In genomic region chr6:139370047-139370706, GRCh38 we compare ENCODE assay signal across 8 cellular contexts. TPM values are rescaled to one million over a fixed set of nuclear protein-coding genes. Genes with fewer than 3 reads are reported as not detected.
DNase-seq lines count a peak whose midpoint lies in the region; ATAC-seq, FAIRE-seq and TF ChIP-seq lines count a peak whose summit lies in the region.

No MANE protein-coding gene starts in this region.

- no peaks in the 10 kb centered on the region for H3K36me3 ChIP-seq in pancreas

- H3K27me3 ChIP-seq in pancreas (no peaks in the 10 kb centered on the region), foreskin keratinocyte (no peaks in the 10 kb centered on the region)

- H3K27ac ChIP-seq in pancreas = peak overlapping the region in 3 of 4 donors; percentile 28 to 99 (median 97)
- no peak overlapping the region for H3K27ac ChIP-seq in foreskin keratinocyte

- in situ Hi-C loops in SK-MEL-5 (cut with HindIII; ENCODE audit: low pct_unique_long_range_greater_than_20kb, low sequenced_read_pairs) = no loop called here

- H3K4me3 ChIP-seq in epithelial cell of proximal tubule (ENCODE audit: low read depth, low read length) (no peak overlapping the region), pancreas (peak overlapping the region in 2 of 4 donors; percentile 17 to 91)

- WGBS in pancreas, 2 donors = 3 to 6% methylated on average over 6 of the region's 6 CpGs

- no peak for FAIRE-seq in pancreas (lab: Jason Lieb, UNC)

- H3K9me3 ChIP-seq in pancreas = no peaks in the 10 kb centered on the region

- TF ChIP-seq CTCF in epithelial cell of proximal tubule (conservative IDR thresholded peaks at IDR 0.05; ENCODE audit: low read depth, low read length) = no peak
- TF ChIP-seq CTCF in pancreas (IDR thresholded peaks at IDR 0.05) = no peak
- TF ChIP-seq CTCF in foreskin keratinocyte (conservative IDR thresholded peaks at IDR 0.05) = no peak

- DNase-seq in Right ventricle myocardium superior = no peak
- no peak for DNase-seq in left cardiac atrium
- DNase-seq in SK-MEL-5 (ENCODE audit: low read depth, low spot score) = peak; percentile 57
- DNase-seq in epithelial cell of proximal tubule (ENCODE audit: low read depth) = peak; percentile 54
- DNase-seq in pancreas = no peak
- DNase-seq in stimulated activated CD4-positive, alpha-beta T cell treated with anti-CD3 and anti-CD28 coated beads, Interleukin-12 subunit alpha, Interleukin-12 subunit beta, amount 100 ng/mL, for 4 hours = no peak
- no peak for DNase-seq in foreskin keratinocyte

- H3K4me1 ChIP-seq in pancreas (peaks cover 4 to 21% (median 18%) of the 10 kb centered on the region in 3 donors), foreskin keratinocyte (peaks cover 7% of the 10 kb centered on the region)

- intact Hi-C loops in Right ventricle myocardium superior (cut with DNase I) (loop anchor here (10.0 kb wide), 2 partner anchors 145 to 385 kb away; no protein-coding TSS in a partner anchor), left cardiac atrium (cut with DNase I) (loop anchor here (5.0 to 10.0 kb wide), 4 partner anchors 395 to 705 kb away; no protein-coding TSS in a partner anchor), pancreas (cut with DNase I) (loop anchor here in 2 of 3 donors (5.0 to 10.0 kb wide), 5 partner anchors 215 to 1545 kb away; no protein-coding TSS in a partner anchor)

- ATAC-seq in Right ventricle myocardium superior (ENCODE audit: poor library complexity) (peak; percentile 9), left cardiac atrium (no peak), pancreas (no peak), GM18502 (IDR thresholded peaks at IDR 0.05; ENCODE audit: poor library complexity, unreplicated experiment) (no peak), foreskin keratinocyte (no peak)

RNA-seq across cellular contexts. Expression of gene CITED2, which starts 4.3 kb away (rescaled TPM):
- 133 TPM for total RNA-seq in Right ventricle myocardium superior
- 100 to 1,000 TPM in 1 of 2 donors, 10 to 100 TPM in 1; 51.3 to 121 TPM for total RNA-seq in left cardiac atrium
- total RNA-seq in SK-MEL-5 (2014; rRNA removed; shearing (Covaris generic)) = 18.7 and 19.7 TPM in 2 replicates
- 22.4 and 25.5 TPM in 2 replicates for polyA plus RNA-seq in SK-MEL-5 (2015; cell fraction: cytosol; rRNA removed)
- 10.3 and 15.8 TPM in 2 replicates for polyA plus RNA-seq in SK-MEL-5 (2015; cell fraction: nucleus; rRNA removed)
- 56.1 and 112 TPM in 2 replicates for total RNA-seq in epithelial cell of proximal tubule
- 10 to 100 TPM; 31.5 to 75.1 (median 48.5) TPM for total RNA-seq in pancreas
- 10 to 100 TPM in 1 of 2 donors, 1 to 10 TPM in 1; 8.0 to 19.4 TPM for polyA plus RNA-seq in pancreas
- 9.8 and 13.8 TPM in 2 replicates for total RNA-seq in foreskin keratinocyte
- polyA plus RNA-seq in foreskin keratinocyte = 7.9 and 11.0 TPM in 2 replicates

Comparison
In these comparisons a context has a peak if more than half of its experiments do, and no peak if none do; other contexts are left out.
1. DNase-seq: peak in SK-MEL-5 (single experiment) and epithelial cell of proximal tubule (single experiment); none in Right ventricle myocardium superior (single experiment), left cardiac atrium (single experiment), pancreas (0 of 6), stimulated activated CD4-positive, alpha-beta T cell treated with anti-CD3 and anti-CD28 coated beads, Interleukin-12 subunit alpha, Interleukin-12 subunit beta, amount 100 ng/mL, for 4 hours (single experiment) and foreskin keratinocyte (0 of 2).